ENCODE assay signal across 1 cellular context in the genomic region with DNA sequence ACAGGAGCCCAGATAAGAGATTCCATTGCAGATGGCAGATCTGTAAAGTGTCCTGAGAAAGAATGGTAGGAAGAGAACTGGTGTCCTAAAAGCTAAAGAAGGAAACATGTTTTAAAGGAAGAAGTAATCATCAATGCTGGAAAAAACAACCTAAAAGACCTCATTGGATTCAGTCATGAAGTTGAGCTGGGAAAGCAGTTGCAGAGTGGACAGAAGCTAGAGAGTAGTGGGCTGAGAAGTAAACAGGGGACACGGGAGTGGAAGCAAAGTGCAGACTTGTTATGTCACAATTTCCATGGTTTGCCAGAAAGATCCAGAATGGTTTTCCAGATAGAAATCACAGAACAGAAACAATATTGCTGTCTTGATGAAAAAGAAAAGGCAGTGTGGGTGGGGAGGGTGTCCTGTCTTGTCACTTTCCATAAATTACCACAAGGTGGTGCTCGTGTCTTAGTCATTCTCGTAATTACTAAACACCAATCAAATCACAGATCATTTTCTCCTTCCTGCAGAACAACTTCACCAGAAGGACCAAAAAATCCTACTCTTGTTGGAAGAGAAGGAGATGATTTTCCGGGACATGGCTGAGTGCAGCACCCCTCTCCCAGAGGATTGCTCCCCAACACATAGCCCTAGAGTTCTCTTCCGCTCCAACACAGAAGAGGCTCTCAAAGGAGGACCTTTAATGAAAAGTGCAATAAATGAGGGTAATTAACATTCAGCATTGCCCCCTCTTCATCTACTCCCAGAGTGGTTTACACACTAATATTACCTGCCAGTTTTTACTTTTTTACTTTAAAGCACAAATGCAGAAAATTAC.
TF ChIP-seq lines count a peak whose summit lies in the region.

No MANE protein-coding gene starts in this region.

TF ChIP-seq in WTC11, 78 proteins besides CTCF, POLR2A, EP300 and RAD21 (continued from another document):
- TF ChIP-seq, protein P1, sequence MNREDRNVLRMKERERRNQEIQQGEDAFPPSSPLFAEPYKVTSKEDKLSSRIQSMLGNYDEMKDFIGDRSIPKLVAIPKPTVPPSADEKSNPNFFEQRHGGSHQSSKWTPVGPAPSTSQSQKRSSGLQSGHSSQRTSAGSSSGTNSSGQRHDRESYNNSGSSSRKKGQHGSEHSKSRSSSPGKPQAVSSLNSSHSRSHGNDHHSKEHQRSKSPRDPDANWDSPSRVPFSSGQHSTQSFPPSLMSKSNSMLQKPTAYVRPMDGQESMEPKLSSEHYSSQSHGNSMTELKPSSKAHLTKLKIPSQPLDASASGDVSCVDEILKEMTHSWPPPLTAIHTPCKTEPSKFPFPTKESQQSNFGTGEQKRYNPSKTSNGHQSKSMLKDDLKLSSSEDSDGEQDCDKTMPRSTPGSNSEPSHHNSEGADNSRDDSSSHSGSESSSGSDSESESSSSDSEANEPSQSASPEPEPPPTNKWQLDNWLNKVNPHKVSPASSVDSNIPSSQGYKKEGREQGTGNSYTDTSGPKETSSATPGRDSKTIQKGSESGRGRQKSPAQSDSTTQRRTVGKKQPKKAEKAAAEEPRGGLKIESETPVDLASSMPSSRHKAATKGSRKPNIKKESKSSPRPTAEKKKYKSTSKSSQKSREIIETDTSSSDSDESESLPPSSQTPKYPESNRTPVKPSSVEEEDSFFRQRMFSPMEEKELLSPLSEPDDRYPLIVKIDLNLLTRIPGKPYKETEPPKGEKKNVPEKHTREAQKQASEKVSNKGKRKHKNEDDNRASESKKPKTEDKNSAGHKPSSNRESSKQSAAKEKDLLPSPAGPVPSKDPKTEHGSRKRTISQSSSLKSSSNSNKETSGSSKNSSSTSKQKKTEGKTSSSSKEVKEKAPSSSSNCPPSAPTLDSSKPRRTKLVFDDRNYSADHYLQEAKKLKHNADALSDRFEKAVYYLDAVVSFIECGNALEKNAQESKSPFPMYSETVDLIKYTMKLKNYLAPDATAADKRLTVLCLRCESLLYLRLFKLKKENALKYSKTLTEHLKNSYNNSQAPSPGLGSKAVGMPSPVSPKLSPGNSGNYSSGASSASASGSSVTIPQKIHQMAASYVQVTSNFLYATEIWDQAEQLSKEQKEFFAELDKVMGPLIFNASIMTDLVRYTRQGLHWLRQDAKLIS (CRISPR knock-in tag; IDR thresholded peaks at IDR 0.05; ENCODE audit: borderline replicate concordance) = no peak
- no peak for TF ChIP-seq TP53 (CRISPR knock-in tag; IDR thresholded peaks at IDR 0.05)
- TF ChIP-seq, protein P2, sequence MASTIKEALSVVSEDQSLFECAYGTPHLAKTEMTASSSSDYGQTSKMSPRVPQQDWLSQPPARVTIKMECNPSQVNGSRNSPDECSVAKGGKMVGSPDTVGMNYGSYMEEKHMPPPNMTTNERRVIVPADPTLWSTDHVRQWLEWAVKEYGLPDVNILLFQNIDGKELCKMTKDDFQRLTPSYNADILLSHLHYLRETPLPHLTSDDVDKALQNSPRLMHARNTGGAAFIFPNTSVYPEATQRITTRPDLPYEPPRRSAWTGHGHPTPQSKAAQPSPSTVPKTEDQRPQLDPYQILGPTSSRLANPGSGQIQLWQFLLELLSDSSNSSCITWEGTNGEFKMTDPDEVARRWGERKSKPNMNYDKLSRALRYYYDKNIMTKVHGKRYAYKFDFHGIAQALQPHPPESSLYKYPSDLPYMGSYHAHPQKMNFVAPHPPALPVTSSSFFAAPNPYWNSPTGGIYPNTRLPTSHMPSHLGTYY (CRISPR knock-in tag; IDR thresholded peaks at IDR 0.05) = no peak
